24 cellular contexts compared by ENCODE assay signal in the genomic region with DNA sequence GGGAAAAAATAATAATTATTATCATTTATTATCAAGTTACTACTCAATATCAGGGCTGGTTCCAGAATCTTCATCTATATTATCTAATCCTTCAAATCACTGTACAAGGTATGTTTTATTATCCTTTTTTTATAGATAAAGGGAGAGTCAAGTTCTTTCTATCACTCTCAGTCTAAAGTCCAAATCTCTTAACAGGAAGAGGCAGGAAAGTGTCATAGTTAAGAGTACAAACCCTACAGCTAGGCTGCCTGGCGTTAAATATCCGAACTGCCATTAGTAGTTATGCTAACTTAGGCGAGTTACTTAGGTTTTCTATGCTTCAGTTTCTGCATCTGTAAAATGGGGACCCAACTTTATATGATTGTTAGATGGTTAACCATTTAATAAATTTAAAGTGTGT.
"Had no signal": no experiment of that assay in that cellular context is flagged by ENCODE, and none has a peak within 500 bp of the region (broad histone marks: within the 10 kb centered on the region; RNA-seq: fewer than 3 reads in every experiment).

No MANE protein-coding gene starts in this region.

- DNase-seq: activated B cell treated with CpG ODN at 0.5 μM for 24 hours; activated CD4-positive, alpha-beta memory T cell treated with anti-CD3 and anti-CD28 coated beads for 36 hours; activated CD4-positive, alpha-beta T cell treated with anti-CD3 and anti-CD28 coated beads for 4 hours; activated CD4-positive, alpha-beta T cell treated with anti-CD3 and anti-CD28 coated beads, Interleukin-2, amount 10 ng/mL, durations not matched to agents 24 days and 14 days; activated CD4-positive, alpha-beta T cell treated with anti-CD3 and anti-CD28 coated beads, Interleukin-2, amount 50 U/mL, for 1 hour; activated CD4-positive, alpha-beta T cell treated with anti-CD3 and anti-CD28 coated beads, Interleukin-2, amount 50 U/mL, for 4 hours; activated CD4-positive, CD25-positive, alpha-beta regulatory T cell treated with anti-CD3 and anti-CD28 coated beads, Interleukin-2, amount 50 U/mL, for 72 hours; activated CD8-positive, alpha-beta memory T cell treated with anti-CD3 and anti-CD28 coated beads, Interleukin-2, amount 50 U/mL, for 4 hours; activated CD8-positive, alpha-beta T cell treated with anti-CD3 and anti-CD28 coated beads for 36 hours; activated effector memory CD4-positive, alpha-beta T cell treated with Interleukin-2 at 50 U/mL for 16 hours; activated gamma-delta T cell; activated naive CD4-positive, alpha-beta T cell treated with anti-CD3 and anti-CD28 coated beads, Interleukin-2, amount 10 ng/mL, durations not matched to agents 7 days and 5 days; activated naive CD4-positive, alpha-beta T cell treated with Interleukin-2 at 50 U/mL for 16 hours; activated naive CD8-positive, alpha-beta T cell treated with anti-CD3 and anti-CD28 coated beads, Interleukin-2, amount 10 ng/mL, durations not matched to agents 7 days and 5 days; activated naive CD8-positive, alpha-beta T cell treated with anti-CD3 and anti-CD28 coated beads, Interleukin-2, amount 50 U/mL, for 24 hours; activated T-cell treated with anti-CD3 and anti-CD28 coated beads for 4 hours; activated T-cell treated with anti-CD3 and anti-CD28 coated beads, Interleukin-2, amount 50 U/mL, for 1 hour; activated T-cell treated with anti-CD3 and anti-CD28 coated beads, Interleukin-2, amount 50 U/mL, for 4 hours; amygdala; anterior cingulate cortex; caudate nucleus; cerebellar nuclear complex; T-helper 17 cell; T1000 had no signal

- ATAC-seq: activated CD8-positive, alpha-beta T cell treated with anti-CD3 and anti-CD28 coated beads for 36 hours; activated naive CD8-positive, alpha-beta T cell treated with anti-CD3 and anti-CD28 coated beads, Interleukin-2, amount 50 U/mL, for 24 hours; activated T-cell treated with anti-CD3 and anti-CD28 coated beads, Interleukin-2, amount 50 U/mL, for 4 hours; T-helper 17 cell had no signal
